In the genomic region with DNA sequence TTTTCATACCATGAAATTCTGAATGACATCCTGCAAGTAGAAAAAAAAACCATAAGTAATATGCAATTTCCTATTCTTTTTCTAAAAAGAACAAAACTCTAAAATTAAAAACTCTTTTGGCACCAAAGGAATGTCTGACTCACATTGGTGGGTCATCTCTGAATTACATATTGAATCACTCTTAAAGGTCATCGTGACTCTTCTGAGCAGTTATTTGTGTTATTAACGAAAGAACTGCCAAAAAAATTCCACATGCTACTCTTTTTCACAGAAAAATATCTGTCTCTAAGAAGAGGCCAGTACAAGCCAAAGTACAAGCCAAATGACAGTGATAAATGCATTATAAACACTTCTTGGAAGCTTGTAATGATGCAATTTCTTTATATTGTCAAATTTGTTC, we compare ENCODE assay signal across 25 cellular contexts.
A peak's percentile ranks its signal among the peaks of the same experiment; 100 is the strongest.
DNase-seq lines count a peak whose midpoint lies in the region; ATAC-seq, FAIRE-seq and TF ChIP-seq lines count a peak whose summit lies in the region.
"Had no signal": no experiment of that assay in that cellular context is flagged by ENCODE, and none has a peak within 500 bp of the region (broad histone marks: within the 10 kb centered on the region; RNA-seq: fewer than 3 reads in every experiment).

No MANE protein-coding gene starts in this region.

- intact Hi-C loops in gastrocnemius medialis (cut with DNase I; ENCODE audit: low total_unique reads) = no loop called here

- H3K4me1 Mint-ChIP-seq in T-helper 17 cell = no peaks in the 10 kb centered on the region
- H3K4me1 Mint-ChIP-seq: activated CD4-positive, alpha-beta T cell treated with anti-CD3 and anti-CD28 coated beads for 36 hours; B cell; neural progenitor cell had no signal

- no peaks in the 10 kb centered on the region for H3K27me3 Mint-ChIP-seq in T-helper 17 cell
- H3K27me3 Mint-ChIP-seq: activated CD4-positive, alpha-beta T cell treated with anti-CD3 and anti-CD28 coated beads for 36 hours; B cell had no signal

- H3K4me3 ChIP-seq in brain microvascular endothelial cell (ENCODE audit: low read depth, low read length) = no peak overlapping the region
- H3K4me3 ChIP-seq in fibroblast of villous mesenchyme (ENCODE audit: low read depth, low read length) = no peak overlapping the region
- no peak overlapping the region for H3K4me3 ChIP-seq in gastrocnemius medialis
- H3K4me3 ChIP-seq: HAP-1, mucosa of descending colon, neural progenitor cell, psoas muscle, vagina had no signal

- H3K27me3 ChIP-seq in brain microvascular endothelial cell (replicated peaks) (no peaks in the 10 kb centered on the region), gastrocnemius medialis (no peaks in the 10 kb centered on the region)
- H3K27me3 ChIP-seq: foreskin keratinocyte, neural progenitor cell, vagina had no signal

- TF ChIP-seq CTCF in brain microvascular endothelial cell (IDR thresholded peaks at IDR 0.05; ENCODE audit: low read depth, low read length, missing control alignments) (no peak), fibroblast of villous mesenchyme (IDR thresholded peaks at IDR 0.05; ENCODE audit: insufficient read depth, low read depth, low read length) (no peak), gastrocnemius medialis (IDR thresholded peaks at IDR 0.05 in 4 of 5, conservative IDR thresholded peaks at IDR 0.05 in 1 of 5) (no peak)

- H3K27ac Mint-ChIP-seq in T-helper 17 cell = no peak overlapping the region
- H3K27ac Mint-ChIP-seq: activated CD4-positive, alpha-beta T cell treated with anti-CD3 and anti-CD28 coated beads for 36 hours; activated T-cell treated with anti-CD3 and anti-CD28 coated beads, Interleukin-2, amount 50 U/mL, for 24 hours; B cell; endodermal cell; neural progenitor cell had no signal

- no peak overlapping the region for H3K4me3 Mint-ChIP-seq in T-helper 17 cell
- H3K4me3 Mint-ChIP-seq: activated CD4-positive, alpha-beta T cell treated with anti-CD3 and anti-CD28 coated beads for 36 hours; activated T-cell treated with anti-CD3 and anti-CD28 coated beads, Interleukin-2, amount 50 U/mL, for 24 hours; B cell; endodermal cell; neural progenitor cell had no signal

- no peaks in the 10 kb centered on the region for H3K36me3 Mint-ChIP-seq in T-helper 17 cell (ENCODE audit: low read depth)
- H3K36me3 Mint-ChIP-seq: neural progenitor cell had no signal

- FAIRE-seq in urothelium cell line (lab: Jason Lieb, UNC) = no peak
- FAIRE-seq: islet of Langerhans had no signal

- no peak for TF ChIP-seq POLR2A in gastrocnemius medialis (IDR thresholded peaks at IDR 0.05)

- in situ Hi-C loops in brain microvascular endothelial cell (cut with HindIII; ENCODE audit: low pct_ligation_motif_present, low sequenced_read_pairs) = no loop called here
- in situ Hi-C loops in gastrocnemius medialis (cut with MboI; ENCODE audit: low sequenced_read_pairs in 4 of 4) = no loop called here

- H3K9me3 ChIP-seq in gastrocnemius medialis (no peaks in the 10 kb centered on the region), T-helper 17 cell (ENCODE audit: control insufficient read depth, low read length, poor library complexity, severe bottlenecking) (no peaks in the 10 kb centered on the region)
- H3K9me3 ChIP-seq: HAP-1, mucosa of descending colon, psoas muscle, vagina had no signal

- peak; percentile 4 for DNase-seq in LHCN-M2 (ENCODE audit: low read depth)
- peak; percentile 5 for DNase-seq in brain microvascular endothelial cell
- DNase-seq in fibroblast of villous mesenchyme (ENCODE audit: low read depth) = peak; percentile 0
- DNase-seq in urothelium cell line (ENCODE audit: low spot score) = peak; percentile 0
- no peak for DNase-seq in gastrocnemius medialis
- no peak for DNase-seq in T-helper 17 cell
- DNase-seq: activated CD4-positive, alpha-beta T cell treated with anti-CD3 and anti-CD28 coated beads for 36 hours; activated CD8-positive, alpha-beta memory T cell treated with anti-CD3 and anti-CD28 coated beads for 24 hours; activated naive CD4-positive, alpha-beta T cell treated with Interleukin-2 at 50 U/mL for 16 hours; activated T-cell treated with anti-CD3 and anti-CD28 coated beads, Interleukin-2, amount 50 U/mL, for 24 hours; cortex of kidney; endodermal cell; hypothalamus; MM.1S; mucosa of descending colon; psoas muscle; SHP77 treated with DMSO at 0.1 percent for 48 hours; T-helper 1 cell had no signal

- H3K27ac ChIP-seq in brain microvascular endothelial cell = no peak overlapping the region
- H3K27ac ChIP-seq in gastrocnemius medialis = no peak overlapping the region
- H3K27ac ChIP-seq: foreskin keratinocyte, neural progenitor cell, psoas muscle, vagina had no signal

- H3K4me1 ChIP-seq in gastrocnemius medialis = no peaks in the 10 kb centered on the region
- H3K4me1 ChIP-seq: foreskin keratinocyte, HAP-1, neural progenitor cell, psoas muscle, vagina had no signal

- H3K36me3 ChIP-seq in brain microvascular endothelial cell (replicated peaks) (no peaks in the 10 kb centered on the region), gastrocnemius medialis (no peaks in the 10 kb centered on the region)
- H3K36me3 ChIP-seq: HAP-1, neural progenitor cell, vagina had no signal

- ATAC-seq in gastrocnemius medialis = no peak
- no peak for ATAC-seq in T-helper 17 cell
- no peak for ATAC-seq in GM19351 (IDR thresholded peaks at IDR 0.05; ENCODE audit: unreplicated experiment)
- ATAC-seq: activated CD4-positive, alpha-beta T cell treated with anti-CD3 and anti-CD28 coated beads for 36 hours; foreskin keratinocyte; mucosa of descending colon; psoas muscle had no signal

Comparison
In these comparisons a context has a peak if more than half of its experiments do, and no peak if none do; other contexts are left out.
1. DNase-seq: peak in LHCN-M2 (single experiment), brain microvascular endothelial cell (single experiment), fibroblast of villous mesenchyme (single experiment) and urothelium cell line (single experiment); none in gastrocnemius medialis (0 of 2) and T-helper 17 cell (0 of 3).